ENCODE assay signal across 20 cellular contexts in genomic region chr16:11017499-11017898, GRCh38.
DNase-seq lines count a peak whose midpoint lies in the region; ATAC-seq and TF ChIP-seq lines count a peak whose summit lies in the region.
"Had no signal": no experiment of that assay in that cellular context is flagged by ENCODE, and none has a peak within 500 bp of the region (broad histone marks: within the 10 kb centered on the region; RNA-seq: fewer than 3 reads in every experiment).

No MANE protein-coding gene starts in this region.

- H3K4me2 ChIP-seq in PC-9, result no peak overlapping the region
- H3K4me2 ChIP-seq in GM23248 (ENCODE audit: unreplicated experiment), result no peak overlapping the region
- H3K4me2 ChIP-seq: KMS-11 had no signal

- TF ChIP-seq CTCF in left ventricle myocardium inferior (IDR thresholded peaks at IDR 0.05; ENCODE audit: borderline replicate concordance) (no peak), PC-9 (conservative IDR thresholded peaks at IDR 0.05) (no peak), stomach (IDR thresholded peaks at IDR 0.05) (no peak)
- TF ChIP-seq CTCF in CD8-positive, alpha-beta T cell (IDR thresholded peaks at IDR 0.05), result no peak

- 91 to 94% (median 93%) methylated on average over 2 of the region's 2 CpGs for WGBS in stomach, 5 donors
- WGBS in GM23248 (ENCODE audit: low coverage in 1 of 2, low lambda C conversion rate in 2 of 2, missing lambda C conversion rate in 2 of 2), 2 experiments, result 84 to 87% methylated on average over 2 of the region's 2 CpGs

- H3K9me3 Mint-ChIP-seq in CD8-positive, alpha-beta T cell, result no peaks in the 10 kb centered on the region
- H3K9me3 Mint-ChIP-seq: activated naive CD4-positive, alpha-beta T cell treated with anti-CD3 and anti-CD28 coated beads, Interleukin-2, amount 50 U/mL, for 24 hours; effector memory CD8-positive, alpha-beta T cell had no signal

- no peak for DNase-seq in left ventricle myocardium inferior
- DNase-seq in cardiac septum (ENCODE audit: low spot score), result no peak
- no peak for DNase-seq in PC-9
- DNase-seq in epithelial cell of prostate (ENCODE audit: low read depth, low spot score), result no peak
- DNase-seq in stomach, result no peak
- no peak for DNase-seq in retina
- no peak for DNase-seq in GM23248
- DNase-seq in CD8-positive, alpha-beta T cell, result no peak
- DNase-seq: aorta; cortex of kidney; effector memory CD8-positive, alpha-beta T cell; hippocampal formation; RPMI8226 had no signal

- no TSS peak for BruUV-seq in PC-9 (replicated peaks; lab: Mats Ljungman, UMichigan)

- no peaks in the 10 kb centered on the region for H4K20me1 ChIP-seq in PC-9 (ENCODE audit: insufficient read depth)
- H4K20me1 ChIP-seq in GM23248 (ENCODE audit: insufficient read depth), result no peaks in the 10 kb centered on the region

- no peak overlapping the region for H3K27ac Mint-ChIP-seq in CD8-positive, alpha-beta T cell
- H3K27ac Mint-ChIP-seq: activated naive CD4-positive, alpha-beta T cell treated with anti-CD3 and anti-CD28 coated beads, Interleukin-2, amount 50 U/mL, for 24 hours had no signal

- intact Hi-C loops in left ventricle myocardium inferior (cut with micrococcal nuclease), result no loop called here
- intact Hi-C loops in cardiac septum (cut with DNase I), result no loop called here
- intact Hi-C loops in PC-9 (cut with micrococcal nuclease; ENCODE audit: unreplicated experiment), result loop anchor here (2.0 kb wide), 1 partner anchor 21 kb away; no protein-coding TSS in a partner anchor
- intact Hi-C loops in stomach (cut with DNase I; ENCODE audit: low total_unique reads), result no loop called here
- intact Hi-C loops in CD8-positive, alpha-beta T cell (cut with DNase I, micrococcal nuclease), result no loop called here

- in situ Hi-C loops in GM23248 (cut with MboI), result no loop called here

- peaks cover 8% of the 10 kb centered on the region for H3K4me1 Mint-ChIP-seq in CD8-positive, alpha-beta T cell (ENCODE audit: low read depth)

- H3K9me2 ChIP-seq in PC-9 (ENCODE audit: insufficient read depth), result no peaks in the 10 kb centered on the region
- H3K9me2 ChIP-seq in GM23248 (ENCODE audit: insufficient read depth), result no peaks in the 10 kb centered on the region

- CTCF ChIA-PET in PC-9 (lab: Charles Lee), result interaction anchor here (0.7 kb wide), 1 partner anchor 120 kb away, joined by 4 read pairs; no protein-coding TSS in a partner anchor
- CTCF ChIA-PET in CD8-positive, alpha-beta T cell (lab: Charles Lee), result no interaction called here

- no peak for ATAC-seq in CD8-positive, alpha-beta T cell
- ATAC-seq: effector memory CD8-positive, alpha-beta T cell had no signal

- no peak overlapping the region for H3K4me3 ChIP-seq in left ventricle myocardium inferior
- H3K4me3 ChIP-seq in PC-9, result no peak overlapping the region
- no peak overlapping the region for H3K4me3 ChIP-seq in stomach
- no peak overlapping the region for H3K4me3 ChIP-seq in GM23248
- H3K4me3 ChIP-seq in CD8-positive, alpha-beta T cell (ENCODE audit: low read depth, low read length), result no peak overlapping the region
- H3K4me3 ChIP-seq: cardiac muscle cell, gastroesophageal sphincter, psoas muscle, SK-N-MC had no signal

- no peak for TF ChIP-seq EP300 in stomach (IDR thresholded peaks at IDR 0.05)

- TF ChIP-seq POLR2A in stomach (IDR thresholded peaks at IDR 0.05), result no peak

- H3K9me3 ChIP-seq in left ventricle myocardium inferior (replicated peaks) (no peaks in the 10 kb centered on the region), PC-9 (ENCODE audit: insufficient read depth, low read depth) (no peaks in the 10 kb centered on the region), stomach (no peaks in the 10 kb centered on the region), GM23248 (ENCODE audit: low read depth) (no peaks in the 10 kb centered on the region)
- H3K9me3 ChIP-seq in CD8-positive, alpha-beta T cell (ENCODE audit: low read length), result no peaks in the 10 kb centered on the region
- H3K9me3 ChIP-seq: gastroesophageal sphincter, psoas muscle had no signal

- H3K4me1 ChIP-seq in left ventricle myocardium inferior (peaks cover 21% of the 10 kb centered on the region), PC-9 (replicated peaks; ENCODE audit: insufficient read depth) (peaks cover 28% of the 10 kb centered on the region), stomach (peaks cover 6 to 17% (median 15%) of the 10 kb centered on the region in 4 donors), GM23248 (ENCODE audit: insufficient read depth) (peaks cover 15% of the 10 kb centered on the region)
- H3K4me1 ChIP-seq in CD8-positive, alpha-beta T cell (ENCODE audit: insufficient read depth, low read length), result no peaks in the 10 kb centered on the region
- H3K4me1 ChIP-seq: psoas muscle had no signal

- H3K9ac ChIP-seq in GM23248, result no peak overlapping the region
- H3K9ac ChIP-seq: KMS-11 had no signal

- H3K27me3 ChIP-seq in left ventricle myocardium inferior (ENCODE audit: low read depth), result no peaks in the 10 kb centered on the region
- H3K27me3 ChIP-seq in PC-9 (ENCODE audit: insufficient read depth, low read depth), result no peaks in the 10 kb centered on the region
- no peaks in the 10 kb centered on the region for H3K27me3 ChIP-seq in stomach
- no peaks in the 10 kb centered on the region for H3K27me3 ChIP-seq in GM23248 (replicated peaks; ENCODE audit: insufficient read depth)
- H3K27me3 ChIP-seq in CD8-positive, alpha-beta T cell (ENCODE audit: insufficient read depth, low read length), result no peaks in the 10 kb centered on the region
- H3K27me3 ChIP-seq: cardiac muscle cell, gastroesophageal sphincter had no signal

- H3K36me3 Mint-ChIP-seq in CD8-positive, alpha-beta T cell, result peaks cover 46% of the 10 kb centered on the region

- peak overlapping the region; percentile 29 for H3K27ac ChIP-seq in left ventricle myocardium inferior (replicated peaks)
- H3K27ac ChIP-seq in PC-9, result peak overlapping the region; percentile 61
- H3K27ac ChIP-seq in epithelial cell of prostate, result peak overlapping the region; percentile 66
- H3K27ac ChIP-seq in stomach, result peak overlapping the region in 4 of 5 donors; percentile 33 to 46 (median 36)
- no peak overlapping the region for H3K27ac ChIP-seq in GM23248
- no peak overlapping the region for H3K27ac ChIP-seq in CD8-positive, alpha-beta T cell (ENCODE audit: low read depth, low read length)
- H3K27ac ChIP-seq: C4-2B, cardiac muscle cell, KMS-11, psoas muscle, SK-N-MC had no signal

- peaks cover 16% of the 10 kb centered on the region; the same call in 1 of the 2 replicates for H3F3A ChIP-seq in PC-9 (ENCODE audit: insufficient read depth, low read depth)
- no peaks in the 10 kb centered on the region; the same call in 1 of the 2 replicates for H3F3A ChIP-seq in GM23248 (ENCODE audit: insufficient read depth)

- no peaks in the 10 kb centered on the region for H3K27me3 Mint-ChIP-seq in CD8-positive, alpha-beta T cell (ENCODE audit: low read depth)
- H3K27me3 Mint-ChIP-seq: activated naive CD4-positive, alpha-beta T cell treated with anti-CD3 and anti-CD28 coated beads, Interleukin-2, amount 50 U/mL, for 24 hours; effector memory CD8-positive, alpha-beta T cell had no signal

- POLR2A ChIA-PET in PC-9 (lab: Charles Lee; ENCODE audit: unreplicated experiment), result interaction anchor here (0.6 to 0.7 kb wide), 2 partner anchors 9 to 33 kb away, joined by 3 to 4 read pairs; no protein-coding TSS in a partner anchor
- POLR2A ChIA-PET in CD8-positive, alpha-beta T cell (lab: Charles Lee), result no interaction called here

- H2AFZ ChIP-seq in PC-9, result no peak overlapping the region
- H2AFZ ChIP-seq in GM23248, result no peak overlapping the region

- no peak overlapping the region for H3K4me3 Mint-ChIP-seq in CD8-positive, alpha-beta T cell
- H3K4me3 Mint-ChIP-seq: activated naive CD4-positive, alpha-beta T cell treated with anti-CD3 and anti-CD28 coated beads, Interleukin-2, amount 50 U/mL, for 24 hours; effector memory CD8-positive, alpha-beta T cell had no signal

- H3K79me2 ChIP-seq in PC-9 (ENCODE audit: low read depth) (no peaks in the 10 kb centered on the region), GM23248 (ENCODE audit: insufficient read depth) (no peaks in the 10 kb centered on the region)

- peaks cover 15% of the 10 kb centered on the region for H3K36me3 ChIP-seq in left ventricle myocardium inferior
- H3K36me3 ChIP-seq in PC-9 (ENCODE audit: low read depth), result no peaks in the 10 kb centered on the region
- peaks cover 16 to 25% (median 21%) of the 10 kb centered on the region in 4 donors for H3K36me3 ChIP-seq in stomach
- H3K36me3 ChIP-seq in GM23248 (ENCODE audit: low read depth), result no peaks in the 10 kb centered on the region
- H3K36me3 ChIP-seq in CD8-positive, alpha-beta T cell (ENCODE audit: insufficient read depth, low read length), result no peaks in the 10 kb centered on the region
- H3K36me3 ChIP-seq: cardiac muscle cell had no signal

Comparison
In these comparisons a context has a peak if more than half of its experiments do, and no peak if none do; other contexts are left out.
1. H3K27ac ChIP-seq: peak in left ventricle myocardium inferior (single experiment), PC-9 (single experiment), epithelial cell of prostate (single experiment) and stomach (4 of 5); none in GM23248 (single experiment) and CD8-positive, alpha-beta T cell (single experiment).